21 cellular contexts compared by ENCODE assay signal in the genomic region with DNA sequence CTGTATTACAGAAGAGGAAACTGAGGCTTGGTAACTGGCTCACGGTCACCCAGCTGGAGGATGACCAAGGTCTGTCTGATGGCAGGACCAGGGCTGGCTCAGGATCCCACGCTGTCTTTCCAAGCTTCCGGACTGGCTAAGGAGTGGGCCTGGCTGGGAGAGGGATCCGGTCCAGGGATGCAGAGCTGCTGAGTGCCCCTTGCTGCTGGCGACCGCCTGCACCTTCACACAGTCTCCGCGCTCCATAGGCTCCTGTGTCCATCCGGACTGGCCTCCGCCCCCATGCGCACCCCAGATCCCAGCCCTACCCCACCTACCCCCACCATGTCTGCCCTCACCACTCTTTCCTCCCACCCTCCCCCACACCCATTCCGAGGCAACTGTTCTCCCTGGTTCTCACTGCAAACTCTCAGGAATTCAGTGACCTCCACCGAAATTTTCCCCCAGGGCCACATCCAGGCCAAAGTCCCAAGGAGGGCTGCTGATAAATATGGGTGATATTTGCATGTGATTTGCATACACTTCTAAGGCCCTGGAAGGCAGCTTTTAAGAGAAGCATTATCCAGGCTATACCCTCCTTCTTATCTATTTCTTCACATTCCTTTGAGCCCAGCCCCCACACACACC. TPM values are rescaled to one million over a fixed set of nuclear protein-coding genes. Genes with fewer than 3 reads are reported as not detected.
DNase-seq lines count a peak whose midpoint lies in the region.
"Had no signal": no experiment of that assay in that cellular context is flagged by ENCODE, and none has a peak within 500 bp of the region (broad histone marks: within the 10 kb centered on the region; RNA-seq: fewer than 3 reads in every experiment).

No MANE protein-coding gene starts in this region.

- no peak overlapping the region for H3K9ac ChIP-seq in neuronal stem cell (ENCODE audit: low read depth, low read length, poor library complexity)
- H3K9ac ChIP-seq: BLaER1 treated with 17β-estradiol and CSF1 and Interleukin-3, amounts not matched to agents 10 nM and 100 nM had no signal

- WGBS in neuronal stem cell (ENCODE audit: extremely low coverage in 2 of 2, insufficient read length in 2 of 2, insufficient replicate concordance in 1 of 2), 2 donors, result no CpG with 5 or more reads among the region's 13 CpGs

- H3K4ac ChIP-seq in neuronal stem cell (ENCODE audit: low read length), result no peak overlapping the region

- H3K14ac ChIP-seq in neuronal stem cell (ENCODE audit: low read length), result no peak overlapping the region

- H2BK12ac ChIP-seq in neuronal stem cell (ENCODE audit: low read length), result no peak overlapping the region

- no peak overlapping the region for H2BK120ac ChIP-seq in neuronal stem cell (ENCODE audit: low read depth, low read length)

- no peak overlapping the region for H4K91ac ChIP-seq in neuronal stem cell (ENCODE audit: low read depth, low read length, poor library complexity)

- H3K23ac ChIP-seq in neuronal stem cell (ENCODE audit: low read depth, low read length, poor library complexity), result peak overlapping the region; percentile 32

- peaks cover 6 to 7% of the 10 kb centered on the region in 2 donors for H3K4me1 ChIP-seq in neuronal stem cell (ENCODE audit: control insufficient read depth in 2 of 2, insufficient read depth in 1 of 2, low read depth in 1 of 2, low read length in 2 of 2)
- H3K4me1 ChIP-seq: A549; BLaER1 treated with 17β-estradiol and CSF1 and Interleukin-3, amounts not matched to agents 10 nM and 100 nM had no signal

- H2AFZ ChIP-seq in neuronal stem cell (ENCODE audit: low read length), result no peak overlapping the region

- peaks cover 0 to 7% (median 2%) of the 10 kb centered on the region in 3 experiments for H3K27me3 ChIP-seq in neuronal stem cell (ENCODE audit: control insufficient read depth in 3 of 3, insufficient read depth in 3 of 3, low read depth in 1 of 3, low read length in 3 of 3)
- H3K27me3 ChIP-seq: BLaER1 treated with 17β-estradiol and CSF1 and Interleukin-3, amounts not matched to agents 10 nM and 100 nM had no signal

- no peaks in the 10 kb centered on the region for H3K36me3 ChIP-seq in neuronal stem cell (replicated peaks in 1 of 2; ENCODE audit: control insufficient read depth in 2 of 2, insufficient read depth in 2 of 2, low read length in 2 of 2)
- H3K36me3 ChIP-seq: BLaER1 treated with 17β-estradiol and CSF1 and Interleukin-3, amounts not matched to agents 10 nM and 100 nM had no signal

- no peak overlapping the region for H3K27ac ChIP-seq in neuronal stem cell (replicated peaks; ENCODE audit: low read length)
- H3K27ac ChIP-seq: A549; BLaER1 treated with 17β-estradiol and CSF1 and Interleukin-3, amounts not matched to agents 10 nM and 100 nM; RWPE1 had no signal

- H3K9me3 ChIP-seq in neuronal stem cell (replicated peaks in 1 of 2; ENCODE audit: control insufficient read depth in 2 of 2, insufficient read depth in 1 of 2, low read depth in 1 of 2, low read length in 2 of 2), result no peaks in the 10 kb centered on the region
- H3K9me3 ChIP-seq: A549; BLaER1 treated with 17β-estradiol and CSF1 and Interleukin-3, amounts not matched to agents 10 nM and 100 nM had no signal

- H3K18ac ChIP-seq in neuronal stem cell (ENCODE audit: low read length), result no peak overlapping the region

- H2AK5ac ChIP-seq in neuronal stem cell (ENCODE audit: low read depth, low read length), result no peak overlapping the region

- no peak overlapping the region for H4K8ac ChIP-seq in neuronal stem cell (ENCODE audit: low read depth, low read length)

- no peaks in the 10 kb centered on the region for H3K79me1 ChIP-seq in neuronal stem cell (ENCODE audit: low read depth, low read length)

- intact Hi-C loops in posterior vena cava (cut with DNase I), result no loop called here

- DNase-seq in NCI-H1048 (lab: John Stamatoyannopoulos, UW) (peak; percentile 31), islet precursor cell (peak; percentile 65), neuronal stem cell (ENCODE audit: low spot score) (no peak), A172 (ENCODE audit: low spot score) (no peak), activated T-cell treated with anti-CD3 and anti-CD28 coated beads for 4 hours (no peak), KG1 (lab: John Stamatoyannopoulos, UW) (no peak), posterior vena cava (ENCODE audit: low spot score) (no peak)
- DNase-seq: AML-193; CD4-positive, alpha-beta memory T cell; COR-L47; GDM1; MV-4-11; NCI-H1105 treated with DMSO at 0.1 percent for 48 hours; NCI-H146; NCI-H2029; NCI-H446 treated with DMSO at 0.1 percent for 48 hours; NCI-H69; SHP77 had no signal

- H2BK5ac ChIP-seq in neuronal stem cell (ENCODE audit: low read length), result no peak overlapping the region

- H2BK15ac ChIP-seq in neuronal stem cell (ENCODE audit: low read length), result no peak overlapping the region

- no peak overlapping the region for H3K4me3 ChIP-seq in neuronal stem cell (ENCODE audit: low read length in 2 of 2)
- H3K4me3 ChIP-seq: A549; BLaER1 treated with 17β-estradiol and CSF1 and Interleukin-3, amounts not matched to agents 10 nM and 100 nM had no signal

- no peak overlapping the region for H3K4me2 ChIP-seq in neuronal stem cell (ENCODE audit: insufficient read depth, low read length, poor library complexity, severe bottlenecking)
- H3K4me2 ChIP-seq: A549; BLaER1 treated with 17β-estradiol and CSF1 and Interleukin-3, amounts not matched to agents 10 nM and 100 nM had no signal

RNA-seq across cellular contexts. Expression of a gene that starts 48.5 kb away (rescaled TPM):
- polyA plus RNA-seq in neuronal stem cell (2013, experiment 1 of 2), result 6.9 TPM
- polyA plus RNA-seq in neuronal stem cell (2013, experiment 2 of 2), result 7.0 TPM
- 5.4 and 11.2 TPM in 2 replicates for total RNA-seq in A172 (2014; rRNA removed; shearing (Covaris generic))
- total RNA-seq in posterior vena cava, result 10 to 100 TPM; 13.4 to 13.6 TPM

Comparison
In these comparisons a context has a peak if more than half of its experiments do, and no peak if none do; other contexts are left out.
1. DNase-seq: peak in NCI-H1048 (single experiment) and islet precursor cell (single experiment); none in neuronal stem cell (single experiment), A172 (single experiment), activated T-cell treated with anti-CD3 and anti-CD28 coated beads for 4 hours (single experiment), KG1 (single experiment) and posterior vena cava (single experiment).